In the genomic region with DNA sequence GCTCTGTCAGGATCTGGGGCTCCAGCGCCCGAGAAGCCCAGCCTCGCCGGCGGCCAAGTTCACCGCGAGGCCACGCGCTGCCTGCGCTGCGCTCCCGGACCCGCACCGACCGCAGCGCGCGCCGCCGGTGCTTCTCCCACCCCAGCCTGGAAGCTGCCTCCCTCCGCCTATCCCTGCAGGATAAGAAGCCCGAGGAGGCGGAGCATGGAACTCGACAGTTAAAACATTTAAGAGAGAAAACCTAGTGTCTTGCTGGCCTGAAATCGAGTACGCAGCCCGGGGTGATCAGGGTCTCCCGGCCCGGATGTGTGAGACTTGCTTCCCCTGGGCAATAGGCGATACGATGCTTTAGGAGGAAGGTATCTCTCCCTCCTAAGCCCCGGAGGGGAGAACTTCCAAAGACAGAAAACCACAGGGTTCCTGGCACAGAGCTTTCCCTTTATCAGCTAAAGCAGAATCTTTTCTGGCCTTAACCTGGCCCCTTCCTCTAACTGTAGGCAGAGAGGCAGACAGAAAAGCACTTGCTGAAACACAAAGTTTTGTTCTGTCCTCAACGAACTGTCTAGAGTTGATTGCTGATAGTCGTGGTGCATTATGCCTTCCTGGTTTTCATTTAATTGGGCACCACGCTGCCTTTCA, we compare ENCODE assay signal across 8 cellular contexts.
DNase-seq lines count a peak whose midpoint lies in the region; ATAC-seq and TF ChIP-seq lines count a peak whose summit lies in the region.
"Not testable (repeated sequence)": the region's sequence is repeated elsewhere in the genome, so short reads cannot be mapped to it uniquely, and the experiment has no call there.

No MANE protein-coding gene starts in this region.

- peak; percentile 95 for ATAC-seq in WTC11
- peak; percentile 89 for ATAC-seq in left ventricle myocardium superior
- ATAC-seq in left lobe of liver: peak; percentile 79
- ATAC-seq in omental fat pad (ENCODE audit: low FRiP score): peak; percentile 63

- WGBS in esophagus muscularis mucosa: 14% methylated on average over 11 of the region's 35 CpGs

- H3K27ac ChIP-seq in brain microvascular endothelial cell; esophagus muscularis mucosa (replicated peaks in 1 of 4): not testable (repeated sequence)

- intact Hi-C loops in esophagus muscularis mucosa (cut with DNase I); left ventricle myocardium superior (cut with micrococcal nuclease): not testable (repeated sequence)

- POLR2A ChIA-PET in WTC11 (lab: Charles Lee): not testable (repeated sequence)

- TF ChIP-seq POLR2A in esophagus muscularis mucosa (IDR thresholded peaks at IDR 0.05; ENCODE audit: low read depth): not testable (repeated sequence)

- in situ Hi-C loops in brain microvascular endothelial cell (cut with HindIII; ENCODE audit: low pct_ligation_motif_present, low sequenced_read_pairs): not testable (repeated sequence)

- H3K4me1 ChIP-seq in esophagus muscularis mucosa: peaks cover 2 to 11% (median 8%) of the 10 kb centered on the region in 4 donors

- not testable (repeated sequence) for H3K27me3 ChIP-seq in brain microvascular endothelial cell (replicated peaks); esophagus muscularis mucosa

- H3K36me3 Mint-ChIP-seq in WTC11; stimulated activated naive CD8-positive, alpha-beta T cell treated with anti-CD3 and anti-CD28 coated beads, Interleukin-15, Interleukin-2, amounts not matched to agents 100 ng/mL and 50 ng/mL, for 24 hours (ENCODE audit: low read depth): not testable (repeated sequence)

- TF ChIP-seq EP300 in esophagus muscularis mucosa (IDR thresholded peaks at IDR 0.05): not testable (repeated sequence)

- H3K9me3 ChIP-seq in esophagus muscularis mucosa: not testable (repeated sequence)

- H3K36me3 ChIP-seq in brain microvascular endothelial cell (replicated peaks); esophagus muscularis mucosa: not testable (repeated sequence)

- H3K4me3 ChIP-seq in brain microvascular endothelial cell (ENCODE audit: low read depth, low read length): not testable (repeated sequence)
- peak overlapping the region; percentile 37 to 53 (median 39) for H3K4me3 ChIP-seq in esophagus muscularis mucosa

- DNase-seq in Ammon's horn (ENCODE audit: low spot score): peak; percentile 1
- DNase-seq in WTC11 (ENCODE audit: low spot score): peak; percentile 61
- DNase-seq in brain microvascular endothelial cell: peak; percentile 15
- not testable (repeated sequence) for DNase-seq in esophagus muscularis mucosa (ENCODE audit: extremely low spot score); left lobe of liver (ENCODE audit: low spot score); omental fat pad (ENCODE audit: low spot score)
- DNase-seq in left ventricle myocardium superior: peak; percentile 51

- H3K27me3 Mint-ChIP-seq in WTC11 (ENCODE audit: low read depth); stimulated activated naive CD8-positive, alpha-beta T cell treated with anti-CD3 and anti-CD28 coated beads, Interleukin-15, Interleukin-2, amounts not matched to agents 100 ng/mL and 50 ng/mL, for 24 hours: not testable (repeated sequence)

- H3K9me3 Mint-ChIP-seq in WTC11; stimulated activated naive CD8-positive, alpha-beta T cell treated with anti-CD3 and anti-CD28 coated beads, Interleukin-15, Interleukin-2, amounts not matched to agents 100 ng/mL and 50 ng/mL, for 24 hours: not testable (repeated sequence)

- TF ChIP-seq CTCF in WTC11 (IDR thresholded peaks at IDR 0.05); brain microvascular endothelial cell (IDR thresholded peaks at IDR 0.05; ENCODE audit: low read depth, low read length, missing control alignments); esophagus muscularis mucosa (IDR thresholded peaks at IDR 0.05); omental fat pad (IDR thresholded peaks at IDR 0.05): not testable (repeated sequence)

- 0 out of 2 replicates have a peak overlapping the region, but pooled peaks have one; percentile 16 for H3K4me3 Mint-ChIP-seq in WTC11
- H3K4me3 Mint-ChIP-seq in stimulated activated naive CD8-positive, alpha-beta T cell treated with anti-CD3 and anti-CD28 coated beads, Interleukin-15, Interleukin-2, amounts not matched to agents 100 ng/mL and 50 ng/mL, for 24 hours: not testable (repeated sequence)

- not testable (repeated sequence) for H3K27ac Mint-ChIP-seq in WTC11
- peak overlapping the region; percentile 58 for H3K27ac Mint-ChIP-seq in stimulated activated naive CD8-positive, alpha-beta T cell treated with anti-CD3 and anti-CD28 coated beads, Interleukin-15, Interleukin-2, amounts not matched to agents 100 ng/mL and 50 ng/mL, for 24 hours

- H3K4me1 Mint-ChIP-seq in WTC11; stimulated activated naive CD8-positive, alpha-beta T cell treated with anti-CD3 and anti-CD28 coated beads, Interleukin-15, Interleukin-2, amounts not matched to agents 100 ng/mL and 50 ng/mL, for 24 hours (ENCODE audit: low read depth): not testable (repeated sequence)

- CTCF ChIA-PET in WTC11 (lab: Charles Lee): not testable (repeated sequence)
